ENCODE assay signal across 8 cellular contexts in genomic region chr6:89638320-89639195, GRCh38. TPM values are rescaled to one million over a fixed set of nuclear protein-coding genes. Genes with fewer than 3 reads are reported as not detected.
DNase-seq lines count a peak whose midpoint lies in the region; ATAC-seq and TF ChIP-seq lines count a peak whose summit lies in the region.

A gene with protein sequence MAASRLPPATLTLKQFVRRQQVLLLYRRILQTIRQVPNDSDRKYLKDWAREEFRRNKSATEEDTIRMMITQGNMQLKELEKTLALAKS (minus strand): TSS chr6:89638747. CDS start chr6:89638716, 31 bp downstream.

- H3K4me2 ChIP-seq in OCI-LY7 (ENCODE audit: low read length), result peak within 1 kb of the TSS; percentile 95

- no TSS peak for BruUV-seq in OCI-LY7 (replicated peaks; lab: Mats Ljungman, UMichigan)

- CTCF ChIA-PET in OCI-LY7 (lab: Charles Lee; ENCODE audit: unreplicated experiment), result interaction anchor here (2.0 kb wide), 1 partner anchor 40 kb away, joined by 5 read pairs; no protein-coding TSS in a partner anchor

- peak within 1 kb of the TSS; percentile 84 for H3K27ac ChIP-seq in OCI-LY7 (ENCODE audit: low read depth, low read length, poor library complexity, severe bottlenecking)

- peak within 1 kb of the TSS; percentile 76 for H2AFZ ChIP-seq in OCI-LY7 (ENCODE audit: low read length)

- H4K20me1 ChIP-seq in OCI-LY7 (ENCODE audit: insufficient read depth, low read length), result no peaks in the 10 kb centered on the region

- ATAC-seq in GM21526 (IDR thresholded peaks at IDR 0.05; ENCODE audit: low FRiP score, unreplicated experiment), result peak; percentile 98

- DNase-seq in DMS 273 (lab: John Stamatoyannopoulos, UW; ENCODE audit: unreplicated experiment) (peak; percentile 98), HuH-7.5 (ENCODE audit: low spot score) (peak; percentile 77), OCI-LY7 (ENCODE audit: low spot score) (peak; percentile 93), activated T-cell treated with anti-CD3 and anti-CD28 coated beads for 1 hour (ENCODE audit: low read depth) (peak; percentile 85), epidermal melanocyte (ENCODE audit: insufficient read length, low spot score) (peak; percentile 82), middle frontal gyrus (ENCODE audit: extremely low spot score, low spot score) (peak; percentile 90)
- DNase-seq in stimulated activated CD8-positive, alpha-beta memory T cell treated with anti-CD3 and anti-CD28 coated beads, Interleukin-2, amount 100 ng/mL, for 48 hours (ENCODE audit: low read depth in 2 of 2), result peak; percentile 89 to 91

- H3K9me3 ChIP-seq in OCI-LY7 (ENCODE audit: low read length), result no peaks in the 10 kb centered on the region; the same call in 1 of the 2 replicates

- POLR2A ChIA-PET in OCI-LY7 (lab: Charles Lee), result interaction anchor here (0.6 to 1.6 kb wide), 23 partner anchors 10 to 648 kb away, joined by 3 to 7 read pairs (median 3); partner anchors contain the start of genes CASP8AP2 and PNRC1

- intact Hi-C loops in OCI-LY7 (cut with micrococcal nuclease; ENCODE audit: unreplicated experiment), result loop anchor here (10.0 kb wide), 1 partner anchor 656 kb away; the partner anchor contains the start of gene BACH2

- H3K9me2 ChIP-seq in OCI-LY7 (ENCODE audit: insufficient read depth, low read length), result no peaks in the 10 kb centered on the region

- peaks cover 52% of the 10 kb centered on the region for H3K36me3 ChIP-seq in OCI-LY7 (ENCODE audit: insufficient read depth, low read length)

- no peak for TF ChIP-seq CTCF in OCI-LY7 (conservative IDR thresholded peaks at IDR 0.05; ENCODE audit: low read length)

- H3K4me3 ChIP-seq in OCI-LY7 (ENCODE audit: low read depth, low read length, poor library complexity, severe bottlenecking), result peak within 1 kb of the TSS; percentile 81

- peaks cover 18% of the 10 kb centered on the region; the same call in 1 of the 2 replicates for H3K79me2 ChIP-seq in OCI-LY7 (ENCODE audit: insufficient read depth, low read depth, low read length)

- peaks cover 18% of the 10 kb centered on the region for H3K4me1 ChIP-seq in OCI-LY7 (ENCODE audit: insufficient read depth, low read length, poor library complexity, severe bottlenecking)

RNA-seq across cellular contexts. Expression of the gene that starts here (rescaled TPM):
- 16.0 and 17.7 TPM in 2 replicates for total RNA-seq in OCI-LY7 (2014; rRNA removed; shearing (Covaris generic))
- 37.8 and 40.6 TPM in 2 replicates for total RNA-seq in OCI-LY7 (2022)

Comparison
In these comparisons a context has a peak if more than half of its experiments do, and no peak if none do; other contexts are left out.
1. Peak in every context shown above with its lines: DNase-seq, ATAC-seq, H3K4me3 ChIP-seq and H3K27ac ChIP-seq.